ENCODE assay signal across 8 cellular contexts in the genomic region with DNA sequence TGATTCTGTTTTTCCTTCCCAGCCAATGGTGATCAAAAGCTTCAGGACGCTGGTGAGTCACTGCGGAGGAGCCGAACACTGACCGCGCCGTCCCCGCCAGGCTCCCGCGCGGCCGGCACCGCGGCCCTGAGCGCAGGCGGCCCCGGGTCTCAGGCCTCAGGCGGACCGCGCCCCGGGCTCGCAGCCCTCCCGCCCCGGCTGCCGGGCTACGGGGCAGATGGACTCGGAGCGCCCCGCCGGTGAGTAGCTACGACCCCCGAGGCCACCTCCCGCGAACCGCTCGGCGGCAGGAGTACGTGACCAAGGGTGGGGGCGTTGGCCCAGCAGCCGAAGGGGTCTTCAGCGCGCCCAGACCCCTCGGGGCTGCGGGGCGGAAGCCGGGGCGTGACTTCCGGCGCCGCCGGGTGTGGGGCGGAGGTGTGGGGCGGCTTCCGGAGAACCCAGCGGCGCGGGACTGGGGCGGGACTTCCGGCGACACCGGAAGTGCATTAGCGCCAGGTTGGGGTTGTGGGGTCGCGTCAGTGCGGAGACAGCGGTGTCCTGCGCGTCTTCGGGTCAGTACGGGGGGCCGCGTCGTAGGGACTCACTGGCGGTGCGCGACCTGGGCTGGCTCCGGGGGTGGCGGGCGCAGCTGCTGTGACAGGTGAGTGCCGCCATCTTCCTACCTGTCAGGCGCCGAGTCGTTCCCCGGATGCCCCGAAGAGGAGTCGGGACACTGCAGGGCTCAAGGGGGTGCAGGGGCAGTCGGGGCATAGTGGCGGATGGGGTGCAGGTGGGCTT. TPM values are rescaled to one million over a fixed set of nuclear protein-coding genes. Genes with fewer than 3 reads are reported as not detected.
DNase-seq lines count a peak whose midpoint lies in the region; ATAC-seq, FAIRE-seq and TF ChIP-seq lines count a peak whose summit lies in the region.

A gene with protein sequence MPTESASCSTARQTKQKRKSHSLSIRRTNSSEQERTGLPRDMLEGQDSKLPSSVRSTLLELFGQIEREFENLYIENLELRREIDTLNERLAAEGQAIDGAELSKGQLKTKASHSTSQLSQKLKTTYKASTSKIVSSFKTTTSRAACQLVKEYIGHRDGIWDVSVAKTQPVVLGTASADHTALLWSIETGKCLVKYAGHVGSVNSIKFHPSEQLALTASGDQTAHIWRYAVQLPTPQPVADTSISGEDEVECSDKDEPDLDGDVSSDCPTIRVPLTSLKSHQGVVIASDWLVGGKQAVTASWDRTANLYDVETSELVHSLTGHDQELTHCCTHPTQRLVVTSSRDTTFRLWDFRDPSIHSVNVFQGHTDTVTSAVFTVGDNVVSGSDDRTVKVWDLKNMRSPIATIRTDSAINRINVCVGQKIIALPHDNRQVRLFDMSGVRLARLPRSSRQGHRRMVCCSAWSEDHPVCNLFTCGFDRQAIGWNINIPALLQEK (plus strand): TSS at position 60 of the 780 bp plus-strand sequence. CDS start 15,771 bp downstream, outside the sequence.

- H3K27me3 Mint-ChIP-seq in CD4-positive, alpha-beta T cell: no peaks in the 10 kb centered on the region

- no peaks in the 10 kb centered on the region for H3K9me1 ChIP-seq in endothelial cell of umbilical vein (replicated peaks; ENCODE audit: control insufficient read depth, extremely low read depth, insufficient read depth, low read length)

- H3K4me1 ChIP-seq in endothelial cell of umbilical vein (ENCODE audit: control insufficient read depth, extremely low read depth, insufficient read depth, low read length): peaks cover 29% of the 10 kb centered on the region

- H3K4me2 ChIP-seq in endothelial cell of umbilical vein (ENCODE audit: insufficient read depth, low read length): peak within 1 kb of the TSS; percentile 84

- peak within 1 kb of the TSS; percentile 83 for H3K27ac ChIP-seq in CD4-positive, alpha-beta T cell (ENCODE audit: low read depth, low read length)
- H3K27ac ChIP-seq in endothelial cell of umbilical vein (ENCODE audit: insufficient read depth, low read depth, low read length): peak within 1 kb of the TSS; percentile 87

- H3K79me2 ChIP-seq in endothelial cell of umbilical vein (ENCODE audit: control insufficient read depth, insufficient read depth, low read length): peaks cover 76% of the 10 kb centered on the region

- H3K4me1 Mint-ChIP-seq in CD4-positive, alpha-beta T cell (ENCODE audit: low read depth): peaks cover 91% of the 10 kb centered on the region

- dilution Hi-C loops in endothelial cell of umbilical vein (cut with MboI; ENCODE audit: extremely low pct_ligation_motif_present, low sequenced_read_pairs): no loop called here

- peak; percentile 69 for TF ChIP-seq POLR2A in endothelial cell of umbilical vein (IDR thresholded peaks at IDR 0.05; ENCODE audit: low read depth, low read length)

- POLR2A ChIA-PET in CD4-positive, alpha-beta T cell (lab: Charles Lee): interaction anchor here (1.0 to 1.8 kb wide), 5 partner anchors 9 to 125 kb away, joined by 3 to 5 read pairs (median 4); partner anchors contain the start of genes GTPBP4 and LARP4B
- POLR2A ChIA-PET in endothelial cell of umbilical vein (lab: Charles Lee): interaction anchor here (0.8 to 1.0 kb wide), 2 partner anchors 13 to 125 kb away, joined by 4 to 5 read pairs; partner anchors contain the start of gene LARP4B

- peak within 1 kb of the TSS; percentile 96 for H3K9ac ChIP-seq in endothelial cell of umbilical vein (replicated peaks; ENCODE audit: extremely low read depth, insufficient read depth, low read length)

- no peaks in the 10 kb centered on the region for H3K9me3 Mint-ChIP-seq in CD4-positive, alpha-beta T cell

- no peaks in the 10 kb centered on the region for H4K20me1 ChIP-seq in endothelial cell of umbilical vein (replicated peaks; ENCODE audit: control insufficient read depth, extremely low read depth, insufficient read depth, low read length)

- no peaks in the 10 kb centered on the region for H3K27me3 ChIP-seq in CD4-positive, alpha-beta T cell (ENCODE audit: control insufficient read depth, insufficient read depth, low read length)
- H3K27me3 ChIP-seq in endothelial cell of umbilical vein (ENCODE audit: control insufficient read depth in 2 of 2, insufficient read depth in 2 of 2, low read length in 2 of 2): no peaks in the 10 kb centered on the region

- BruUV-seq in endothelial cell of umbilical vein (replicated peaks; lab: Mats Ljungman, UMichigan): no TSS peak

- peak within 1 kb of the TSS; percentile 98 for H3K27ac Mint-ChIP-seq in CD4-positive, alpha-beta T cell

- H3K36me3 ChIP-seq in endothelial cell of umbilical vein (ENCODE audit: control insufficient read depth in 2 of 2, extremely low read depth in 1 of 2, insufficient read depth in 2 of 2, low read length in 2 of 2): peaks cover 0 to 4% of the 10 kb centered on the region in 2 experiments

- no peak for FAIRE-seq in endothelial cell of umbilical vein (lab: Jason Lieb, UNC)

- no peak for TF ChIP-seq CTCF in CD4-positive, alpha-beta T cell (IDR thresholded peaks at IDR 0.05)
- TF ChIP-seq CTCF in endothelial cell of umbilical vein (IDR thresholded peaks at IDR 0.05; ENCODE audit: extremely low read depth in 1 of 2, insufficient read depth in 1 of 2, low read depth in 1 of 2, low read length in 2 of 2): no peak

- H3K36me3 Mint-ChIP-seq in CD4-positive, alpha-beta T cell (ENCODE audit: low read depth): peaks cover 70% of the 10 kb centered on the region

- CTCF ChIA-PET in CD4-positive, alpha-beta T cell (lab: Charles Lee): interaction anchor here (1.1 to 1.2 kb wide), 2 partner anchors 54 to 68 kb away, joined by 3 to 4 read pairs; partner anchors contain the start of gene GTPBP4
- CTCF ChIA-PET in endothelial cell of umbilical vein (lab: Charles Lee): interaction anchor here (0.8 to 1.8 kb wide), 4 partner anchors 9 to 41 kb away, joined by 3 to 5 read pairs (median 4); no protein-coding TSS in a partner anchor

- no peaks in the 10 kb centered on the region for H3K9me3 ChIP-seq in CD4-positive, alpha-beta T cell (ENCODE audit: control insufficient read depth, low read length)
- no peaks in the 10 kb centered on the region for H3K9me3 ChIP-seq in endothelial cell of umbilical vein (replicated peaks; ENCODE audit: control insufficient read depth, insufficient read depth, low read length)

- H3K4me3 ChIP-seq in endothelial cell of umbilical vein (replicated peaks in 1 of 3; ENCODE audit: insufficient read depth in 1 of 3, low read depth in 1 of 3, low read length in 3 of 3): peak within 1 kb of the TSS; percentile 71 to 83 (median 75)

- intact Hi-C loops in CD4-positive, alpha-beta T cell (cut with DNase I, micrococcal nuclease): loop anchor here (1.0 to 2.0 kb wide), 3 partner anchors 7 to 125 kb away; partner anchors contain the start of genes GTPBP4 (in 1 of the 2), IDI1 (in 1 of the 2) and LARP4B (in 1 of the 2)
- intact Hi-C loops in endothelial cell of umbilical vein (cut with micrococcal nuclease): loop anchor here (1.0 kb wide), 1 partner anchor 7 kb away; the partner anchor contains the start of gene IDI1

- peak within 1 kb of the TSS; percentile 98 for H3K4me3 Mint-ChIP-seq in CD4-positive, alpha-beta T cell

- DNase-seq in CD4-positive, alpha-beta T cell: peak; percentile 77 to 92 (median 85)
- peak; percentile 54 for DNase-seq in NOMO-1 treated with dmso at 0.1 percent for 144 hours (lab: John Stamatoyannopoulos, UW; ENCODE audit: unreplicated experiment)
- DNase-seq in activated CD8-positive, alpha-beta memory T cell treated with anti-CD3 and anti-CD28 coated beads, Interleukin-2, amount 50 U/mL, for 24 hours (ENCODE audit: extremely low read depth): peak; percentile 64
- peak; percentile 61 for DNase-seq in endothelial cell of umbilical vein (ENCODE audit: low read depth, low spot score)
- peak; percentile 73 for DNase-seq in middle frontal gyrus (ENCODE audit: extremely low spot score, low spot score)
- DNase-seq in stimulated activated CD8-positive, alpha-beta memory T cell treated with anti-CD3 and anti-CD28 coated beads, Interleukin-2, amount 100 ng/mL, for 1 hour (ENCODE audit: low read depth in 2 of 2): peak; percentile 78 to 83

- peak; percentile 89 for ATAC-seq in CD4-positive, alpha-beta T cell (ENCODE audit: poor library complexity)
- peak; percentile 94 for ATAC-seq in GM19351 (IDR thresholded peaks at IDR 0.05; ENCODE audit: unreplicated experiment)
- ATAC-seq in HG03469 (IDR thresholded peaks at IDR 0.05; ENCODE audit: unreplicated experiment): peak; percentile 64

- H2AFZ ChIP-seq in endothelial cell of umbilical vein (ENCODE audit: low read depth, low read length): peak within 1 kb of the TSS; percentile 33

TF ChIP-seq in endothelial cell of umbilical vein, 7 proteins besides CTCF, POLR2A, EP300 and RAD21:
- TF ChIP-seq FOS (IDR thresholded peaks at IDR 0.05; ENCODE audit: borderline replicate concordance, insufficient read depth, low read length): peak; percentile 62
- TF ChIP-seq, protein P1, sequence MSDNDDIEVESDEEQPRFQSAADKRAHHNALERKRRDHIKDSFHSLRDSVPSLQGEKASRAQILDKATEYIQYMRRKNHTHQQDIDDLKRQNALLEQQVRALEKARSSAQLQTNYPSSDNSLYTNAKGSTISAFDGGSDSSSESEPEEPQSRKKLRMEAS (IDR thresholded peaks at IDR 0.05; ENCODE audit: insufficient read depth, insufficient read length): peak; percentile 15
- no peak for TF ChIP-seq EZH2 (IDR thresholded peaks at IDR 0.05; ENCODE audit: borderline replicate concordance, low read depth, low read length, severe bottlenecking)
- TF ChIP-seq JUN (IDR thresholded peaks at IDR 0.05; ENCODE audit: borderline replicate concordance, insufficient read depth, insufficient read length, low read depth): peak; percentile 47
- peak; percentile 90 for TF ChIP-seq POLR2AphosphoS5 (IDR thresholded peaks at IDR 0.05; ENCODE audit: insufficient read depth, low read depth, low read length)
- TF ChIP-seq GATA2 (IDR thresholded peaks at IDR 0.05; ENCODE audit: insufficient read depth, insufficient read length, low read depth, low read length): no peak
- no peak for TF ChIP-seq MYC (IDR thresholded peaks at IDR 0.05; ENCODE audit: low read depth, low read length)

RNA-seq across cellular contexts. Expression of the gene that starts here (rescaled TPM):
- 10 to 100 TPM; 17.0 to 17.7 TPM for total RNA-seq in CD4-positive, alpha-beta T cell
- 25.5 and 26.4 TPM in 2 replicates for total RNA-seq in endothelial cell of umbilical vein
- polyA plus RNA-seq in endothelial cell of umbilical vein: 19.5 and 21.7 TPM in 2 replicates
- polyA plus RNA-seq in endothelial cell of umbilical vein (2011; cell fraction: cytosol; rRNA removed): 16.8 and 17.3 TPM in 2 replicates
- polyA plus RNA-seq in endothelial cell of umbilical vein (2011; cell fraction: nucleus; rRNA removed): 38.3 and 39.8 TPM in 2 replicates
- polyA plus RNA-seq in endothelial cell of umbilical vein (2012): 17.1 and 18.3 TPM in 2 replicates
- 35.7 and 37.4 TPM in 2 replicates for polyA minus RNA-seq in endothelial cell of umbilical vein
- polyA minus RNA-seq in endothelial cell of umbilical vein (2011; cell fraction: cytosol; rRNA and poly(A)+ RNA removed): 5.9 TPM
- 23.9 and 32.2 TPM in 2 replicates for polyA minus RNA-seq in endothelial cell of umbilical vein (2011; cell fraction: nucleus; rRNA and poly(A)+ RNA removed)

Comparison
In these comparisons a context has a peak if more than half of its experiments do, and no peak if none do; other contexts are left out.
1. Peak in every context shown above with its lines: DNase-seq, ATAC-seq, H3K4me3 ChIP-seq and H3K27ac ChIP-seq.